20 cellular contexts compared by ENCODE assay signal in genomic region chr10:98256692-98257091, GRCh38. TPM values are rescaled to one million over a fixed set of nuclear protein-coding genes. Genes with fewer than 3 reads are reported as not detected.
DNase-seq lines count a peak whose midpoint lies in the region; FAIRE-seq and TF ChIP-seq lines count a peak whose summit lies in the region.
"Had no signal": no experiment of that assay in that cellular context is flagged by ENCODE, and none has a peak within 500 bp of the region (broad histone marks: within the 10 kb centered on the region; RNA-seq: fewer than 3 reads in every experiment).

No MANE protein-coding gene starts in this region.

- H3K27ac Mint-ChIP-seq in activated CD4-positive, alpha-beta T cell treated with anti-CD3 and anti-CD28 coated beads, Interleukin-2, amount 10 ng/mL, durations not matched to agents 24 days and 14 days, result no peak overlapping the region
- peak overlapping the region in 2 of 3 donors; percentile 49 to 96 for H3K27ac Mint-ChIP-seq in IgD-negative memory B cell
- H3K27ac Mint-ChIP-seq: CD4-positive, alpha-beta memory T cell had no signal

- H3K4me3 ChIP-seq in neuronal stem cell (ENCODE audit: low read length in 2 of 2), result no peak overlapping the region
- H3K4me3 ChIP-seq in small intestine (ENCODE audit: low read depth in 1 of 2, low read length in 2 of 2), result no peak overlapping the region

- DNase-seq in activated CD4-positive, alpha-beta T cell treated with anti-CD3 and anti-CD28 coated beads, Interleukin-2, amount 10 ng/mL, durations not matched to agents 24 days and 14 days, result peak; percentile 40
- no peak for DNase-seq in activated CD4-positive, alpha-beta T cell treated with anti-CD3 and anti-CD28 coated beads for 4 hours
- DNase-seq in neuronal stem cell (ENCODE audit: low spot score), result no peak
- DNase-seq in erythroblast (lab: John Stamatoyannopoulos, UW), result no peak
- DNase-seq in activated T-cell treated with anti-CD3 and anti-CD28 coated beads, Interleukin-2, amount 50 U/mL, for 48 hours, result no peak
- no peak for DNase-seq in KG1 (lab: John Stamatoyannopoulos, UW)
- no peak for DNase-seq in small intestine
- DNase-seq: AML-193; C1 segment of cervical spinal cord; CD4-positive, alpha-beta memory T cell; DMS79 had no signal

- no peaks in the 10 kb centered on the region for H3K9me3 ChIP-seq in neuronal stem cell (replicated peaks in 1 of 2; ENCODE audit: control insufficient read depth in 2 of 2, insufficient read depth in 1 of 2, low read depth in 1 of 2, low read length in 2 of 2)
- no peaks in the 10 kb centered on the region for H3K9me3 ChIP-seq in small intestine (ENCODE audit: control insufficient read depth, low read depth)

- H3K14ac ChIP-seq in neuronal stem cell (ENCODE audit: low read length), result no peak overlapping the region

- H3K27me3 ChIP-seq in neuronal stem cell (ENCODE audit: control insufficient read depth in 3 of 3, insufficient read depth in 3 of 3, low read depth in 1 of 3, low read length in 3 of 3) (no peaks in the 10 kb centered on the region), small intestine (ENCODE audit: control insufficient read depth in 2 of 2, insufficient read depth in 2 of 2, low read length in 2 of 2) (no peaks in the 10 kb centered on the region)

- intact Hi-C loops in activated CD4-positive, alpha-beta T cell treated with anti-CD3 and anti-CD28 coated beads, Interleukin-2, amount 10 ng/mL, durations not matched to agents 24 days and 14 days (cut with micrococcal nuclease), result no loop called here

- H2AK5ac ChIP-seq in neuronal stem cell (ENCODE audit: low read depth, low read length), result no peak overlapping the region

- no peak overlapping the region for H3K4me2 ChIP-seq in neuronal stem cell (ENCODE audit: insufficient read depth, low read length, poor library complexity, severe bottlenecking)
- H3K4me2 ChIP-seq: KMS-11 had no signal

- no peak overlapping the region for H4K8ac ChIP-seq in neuronal stem cell (ENCODE audit: low read depth, low read length)

- H4K91ac ChIP-seq in neuronal stem cell (ENCODE audit: low read depth, low read length, poor library complexity), result peak overlapping the region; percentile 22

- peak overlapping the region; percentile 43 for H3K23ac ChIP-seq in neuronal stem cell (ENCODE audit: low read depth, low read length, poor library complexity)

- H3K4ac ChIP-seq in neuronal stem cell (ENCODE audit: low read length), result no peak overlapping the region

- H3K36me3 Mint-ChIP-seq in activated CD4-positive, alpha-beta T cell treated with anti-CD3 and anti-CD28 coated beads, Interleukin-2, amount 10 ng/mL, durations not matched to agents 24 days and 14 days (ENCODE audit: low read depth), result no peaks in the 10 kb centered on the region
- peaks cover 2% of the 10 kb centered on the region for H3K36me3 Mint-ChIP-seq in IgD-negative memory B cell

- no peak overlapping the region for H2BK5ac ChIP-seq in neuronal stem cell (ENCODE audit: low read length)

- no peak overlapping the region for H3K27ac ChIP-seq in neuronal stem cell (replicated peaks; ENCODE audit: low read length)
- no peak overlapping the region for H3K27ac ChIP-seq in small intestine (ENCODE audit: low read depth in 1 of 2, low read length in 1 of 2)
- H3K27ac ChIP-seq: 22Rv1, HL-60, KMS-11 had no signal

- FAIRE-seq in small intestine (lab: Jason Lieb, UNC), result no peak
- FAIRE-seq: GM12891, GM19239, H54 had no signal

- no peaks in the 10 kb centered on the region for H3K36me3 ChIP-seq in neuronal stem cell (replicated peaks in 1 of 2; ENCODE audit: control insufficient read depth in 2 of 2, insufficient read depth in 2 of 2, low read length in 2 of 2)
- no peaks in the 10 kb centered on the region for H3K36me3 ChIP-seq in small intestine (ENCODE audit: control insufficient read depth in 2 of 2, insufficient read depth in 2 of 2, low read length in 2 of 2)

- no peak overlapping the region for H2BK15ac ChIP-seq in neuronal stem cell (ENCODE audit: low read length)

- no peak overlapping the region for H2BK120ac ChIP-seq in neuronal stem cell (ENCODE audit: low read depth, low read length)

- no peak overlapping the region for H3K4me3 Mint-ChIP-seq in activated CD4-positive, alpha-beta T cell treated with anti-CD3 and anti-CD28 coated beads, Interleukin-2, amount 10 ng/mL, durations not matched to agents 24 days and 14 days
- no peak overlapping the region for H3K4me3 Mint-ChIP-seq in IgD-negative memory B cell
- H3K4me3 Mint-ChIP-seq: CD4-positive, alpha-beta memory T cell had no signal

- TF ChIP-seq POLR2A in erythroblast (IDR thresholded peaks at IDR 0.05; ENCODE audit: low read length), result no peak

- H3K4me1 ChIP-seq in neuronal stem cell (ENCODE audit: control insufficient read depth in 2 of 2, insufficient read depth in 1 of 2, low read depth in 1 of 2, low read length in 2 of 2), result peaks cover 0 to 4% of the 10 kb centered on the region in 2 donors
- H3K4me1 ChIP-seq in small intestine (ENCODE audit: control insufficient read depth in 2 of 2, insufficient read depth in 1 of 2, low read depth in 1 of 2, low read length in 1 of 2), result no peaks in the 10 kb centered on the region

- no peak overlapping the region for H2AFZ ChIP-seq in neuronal stem cell (ENCODE audit: low read length)

- peaks cover 4% of the 10 kb centered on the region for H3K79me1 ChIP-seq in neuronal stem cell (ENCODE audit: low read depth, low read length)

- H3K18ac ChIP-seq in neuronal stem cell (ENCODE audit: low read length), result peak overlapping the region; percentile 42

- no CpG with 5 or more reads among the region's 11 CpGs for WGBS in neuronal stem cell (ENCODE audit: extremely low coverage in 2 of 2, insufficient read length in 2 of 2, insufficient replicate concordance in 1 of 2), 2 donors
- WGBS in small intestine, 3 donors, result 93 to 96% (median 93%) methylated on average over 11 of the region's 11 CpGs

- H3K9ac ChIP-seq in neuronal stem cell (ENCODE audit: low read depth, low read length, poor library complexity), result peak overlapping the region; percentile 52
- H3K9ac ChIP-seq: KMS-11 had no signal

- no peaks in the 10 kb centered on the region for H3K9me3 Mint-ChIP-seq in activated CD4-positive, alpha-beta T cell treated with anti-CD3 and anti-CD28 coated beads, Interleukin-2, amount 10 ng/mL, durations not matched to agents 24 days and 14 days
- H3K9me3 Mint-ChIP-seq in IgD-negative memory B cell, result peaks cover 0 to 2% (median 0%) of the 10 kb centered on the region in 3 donors
- H3K9me3 Mint-ChIP-seq: CD4-positive, alpha-beta memory T cell had no signal

- H3K4me1 Mint-ChIP-seq in activated CD4-positive, alpha-beta T cell treated with anti-CD3 and anti-CD28 coated beads, Interleukin-2, amount 10 ng/mL, durations not matched to agents 24 days and 14 days, result no peaks in the 10 kb centered on the region
- H3K4me1 Mint-ChIP-seq in IgD-negative memory B cell, result peaks cover 0 to 1% (median 0%) of the 10 kb centered on the region in 3 donors
- H3K4me1 Mint-ChIP-seq: CD4-positive, alpha-beta memory T cell had no signal

- H3K27me3 Mint-ChIP-seq in activated CD4-positive, alpha-beta T cell treated with anti-CD3 and anti-CD28 coated beads, Interleukin-2, amount 10 ng/mL, durations not matched to agents 24 days and 14 days, result no peaks in the 10 kb centered on the region
- H3K27me3 Mint-ChIP-seq in IgD-negative memory B cell, result no peaks in the 10 kb centered on the region
- H3K27me3 Mint-ChIP-seq: CD4-positive, alpha-beta memory T cell had no signal

- H2BK12ac ChIP-seq in neuronal stem cell (ENCODE audit: low read length), result no peak overlapping the region

RNA-seq across cellular contexts. Expression of gene LOXL4, which starts 11.3 kb away (rescaled TPM):
- not detected in 2 replicates for total RNA-seq in activated CD4-positive, alpha-beta T cell treated with anti-CD3 and anti-CD28 coated beads, Interleukin-2, amount 10 ng/mL, durations not matched to agents 24 days and 14 days
- polyA plus RNA-seq in IgD-negative memory B cell (0.08 TPM), small intestine (under 1 TPM in 2 of 3 donors, not detected in 1; 0.27 to 0.72 TPM)
- 1.9 TPM for polyA plus RNA-seq in neuronal stem cell (2013, experiment 1 of 2)
- 1.9 TPM for polyA plus RNA-seq in neuronal stem cell (2013, experiment 2 of 2)
- total RNA-seq: A673; CD4-positive, alpha-beta memory T cell; G401 had no signal
